Comparison of ENCODE assay signal across 26 cellular contexts in genomic region chr18:21450913-21451312, GRCh38.
DNase-seq lines count a peak whose midpoint lies in the region; ATAC-seq, FAIRE-seq and TF ChIP-seq lines count a peak whose summit lies in the region.
"Had no signal": no experiment of that assay in that cellular context is flagged by ENCODE, and none has a peak within 500 bp of the region (broad histone marks: within the 10 kb centered on the region; RNA-seq: fewer than 3 reads in every experiment).

No MANE protein-coding gene starts in this region.

- no peaks in the 10 kb centered on the region for H3K36me3 ChIP-seq in RWPE2 (ENCODE audit: low read depth)
- no peaks in the 10 kb centered on the region for H3K36me3 ChIP-seq in CD8-positive, alpha-beta T cell (ENCODE audit: insufficient read depth, low read length)
- H3K36me3 ChIP-seq: ascending aorta, transverse colon had no signal

- ATAC-seq in RWPE2 (ENCODE audit: low read depth) (peak; percentile 49; the same call in 1 of the 3 replicates), omental fat pad (ENCODE audit: low FRiP score) (peak; percentile 90), GM18502 (IDR thresholded peaks at IDR 0.05; ENCODE audit: poor library complexity, unreplicated experiment) (no peak)
- no peak for ATAC-seq in CD8-positive, alpha-beta T cell
- ATAC-seq: natural killer cell treated with Interleukin-12 subunit alpha and Interleukin-12 subunit beta and Interleukin-15 and Interleukin-18, amount 100 ng/mL, for 72 hours; SK-N-SH treated with all-trans-retinoic acid at 6 μM for 48 hours had no signal

- BruUV-seq in Calu3 (replicated peaks; lab: Mats Ljungman, UMichigan) = no TSS peak

- no peaks in the 10 kb centered on the region for H3K27me3 Mint-ChIP-seq in CD8-positive, alpha-beta T cell (ENCODE audit: low read depth)
- H3K27me3 Mint-ChIP-seq in Calu3 (ENCODE audit: unreplicated experiment) = no peaks in the 10 kb centered on the region
- H3K27me3 Mint-ChIP-seq: activated naive CD8-positive, alpha-beta T cell had no signal

- TF ChIP-seq CTCF in RWPE2 (IDR thresholded peaks at IDR 0.05; ENCODE audit: poor library complexity, severe bottlenecking) (no peak), omental fat pad (IDR thresholded peaks at IDR 0.05) (no peak), Calu3 (IDR thresholded peaks at IDR 0.05; ENCODE audit: unreplicated experiment) (no peak)
- TF ChIP-seq CTCF in CD8-positive, alpha-beta T cell (IDR thresholded peaks at IDR 0.05) = no peak

- FAIRE-seq in HTR-8/SVneo (lab: Jason Lieb, UNC) = no peak
- FAIRE-seq: frontal cortex had no signal

- H3K27ac ChIP-seq in RWPE2 (ENCODE audit: poor library complexity, severe bottlenecking) = no peak overlapping the region
- no peak overlapping the region for H3K27ac ChIP-seq in CD8-positive, alpha-beta T cell (ENCODE audit: low read depth, low read length)
- H3K27ac ChIP-seq: parathyroid adenoma, transverse colon had no signal

- no peaks in the 10 kb centered on the region for H3K4me1 ChIP-seq in RWPE2 (ENCODE audit: insufficient read depth, poor library complexity, severe bottlenecking)
- no peaks in the 10 kb centered on the region for H3K4me1 ChIP-seq in CD8-positive, alpha-beta T cell (ENCODE audit: insufficient read depth, low read length)
- H3K4me1 ChIP-seq: parathyroid adenoma had no signal

- intact Hi-C loops in CD8-positive, alpha-beta T cell (cut with DNase I, micrococcal nuclease) = no loop called here
- intact Hi-C loops in Calu3 (cut with micrococcal nuclease; ENCODE audit: unreplicated experiment) = no loop called here

- no peaks in the 10 kb centered on the region for H3K27me3 ChIP-seq in RWPE2 (ENCODE audit: insufficient read depth, poor library complexity, severe bottlenecking)
- H3K27me3 ChIP-seq in CD8-positive, alpha-beta T cell (ENCODE audit: insufficient read depth, low read length) = no peaks in the 10 kb centered on the region
- H3K27me3 ChIP-seq: ascending aorta, transverse colon had no signal

- no peak overlapping the region for H3K4me3 Mint-ChIP-seq in CD8-positive, alpha-beta T cell
- no peak overlapping the region for H3K4me3 Mint-ChIP-seq in Calu3 (ENCODE audit: low read depth, unreplicated experiment)
- H3K4me3 Mint-ChIP-seq: activated CD4-positive, alpha-beta memory T cell treated with anti-CD3 and anti-CD28 coated beads, Interleukin-2, amount 10 ng/mL, durations not matched to agents 7 days and 5 days; activated naive CD8-positive, alpha-beta T cell; natural killer cell treated with Interleukin-12 subunit alpha and Interleukin-12 subunit beta and Interleukin-15 and Interleukin-18, amount 100 ng/mL, for 72 hours had no signal

- no peaks in the 10 kb centered on the region for H3K9me3 Mint-ChIP-seq in CD8-positive, alpha-beta T cell
- H3K9me3 Mint-ChIP-seq in Calu3 (ENCODE audit: low read depth, unreplicated experiment) = no peaks in the 10 kb centered on the region
- H3K9me3 Mint-ChIP-seq: activated CD4-positive, alpha-beta memory T cell treated with anti-CD3 and anti-CD28 coated beads, Interleukin-2, amount 10 ng/mL, durations not matched to agents 7 days and 5 days; activated T-helper 2 cell treated with anti-CD3 and anti-CD28 coated beads, Interferon-gamma antibody, Interleukin-2, Interleukin-4, amounts not matched to agents 10 μg/mL and 5 μg/mL and 100 μg/mL, durations not matched to agents 14 hours and 24 hours and 36 hours; natural killer cell treated with Interleukin-12 subunit alpha and Interleukin-12 subunit beta and Interleukin-15 and Interleukin-18, amount 100 ng/mL, for 72 hours had no signal

- no peak overlapping the region for H3K4me3 ChIP-seq in RWPE2 (ENCODE audit: severe bottlenecking)
- no peak overlapping the region for H3K4me3 ChIP-seq in CD8-positive, alpha-beta T cell (ENCODE audit: low read depth, low read length)
- H3K4me3 ChIP-seq: ascending aorta, transverse colon had no signal

- no peaks in the 10 kb centered on the region for H3K9me3 ChIP-seq in RWPE2 (ENCODE audit: severe bottlenecking)
- no peaks in the 10 kb centered on the region for H3K9me3 ChIP-seq in CD8-positive, alpha-beta T cell (ENCODE audit: low read length)
- H3K9me3 ChIP-seq: ascending aorta, transverse colon had no signal

- no peak overlapping the region for H3K27ac Mint-ChIP-seq in CD8-positive, alpha-beta T cell
- no peak overlapping the region for H3K27ac Mint-ChIP-seq in Calu3 (ENCODE audit: unreplicated experiment)
- H3K27ac Mint-ChIP-seq: activated CD4-positive, alpha-beta memory T cell treated with anti-CD3 and anti-CD28 coated beads, Interleukin-2, amount 10 ng/mL, durations not matched to agents 7 days and 5 days; activated naive CD8-positive, alpha-beta T cell; activated T-helper 2 cell treated with anti-CD3 and anti-CD28 coated beads, Interferon-gamma antibody, Interleukin-2, Interleukin-4, amounts not matched to agents 10 μg/mL and 5 μg/mL and 100 μg/mL, durations not matched to agents 14 hours and 24 hours and 36 hours; natural killer cell treated with Interleukin-12 subunit alpha and Interleukin-12 subunit beta and Interleukin-15 and Interleukin-18, amount 100 ng/mL, for 72 hours had no signal

- no peaks in the 10 kb centered on the region for H3K36me3 Mint-ChIP-seq in CD8-positive, alpha-beta T cell
- no peaks in the 10 kb centered on the region for H3K36me3 Mint-ChIP-seq in Calu3 (ENCODE audit: insufficient read depth, unreplicated experiment)
- H3K36me3 Mint-ChIP-seq: activated naive CD8-positive, alpha-beta T cell; natural killer cell treated with Interleukin-12 subunit alpha and Interleukin-12 subunit beta and Interleukin-15 and Interleukin-18, amount 100 ng/mL, for 72 hours had no signal

- peak; percentile 10 for DNase-seq in HTR-8/SVneo (ENCODE audit: insufficient read length, low spot score)
- no peak for DNase-seq in RWPE2 (ENCODE audit: low spot score)
- DNase-seq in dermis blood vessel endothelial cell = peak; percentile 80
- DNase-seq in omental fat pad (ENCODE audit: low spot score) = no peak
- DNase-seq in CD8-positive, alpha-beta T cell = no peak
- no peak for DNase-seq in Calu3
- no peak for DNase-seq in NCI-H2107 treated with DMSO at 0.1 percent for 48 hours (lab: John Stamatoyannopoulos, UW; ENCODE audit: unreplicated experiment)
- DNase-seq: activated CD4-positive, alpha-beta memory T cell treated with anti-CD3 and anti-CD28 coated beads, Interleukin-2, amount 10 ng/mL, durations not matched to agents 7 days and 5 days; activated CD4-positive, CD25-positive, alpha-beta regulatory T cell; C1 segment of cervical spinal cord; cerebellar nuclear complex; effector CD4-positive, alpha-beta T cell; erythroblast; hypothalamus; NCI-H1694 treated with DMSO at 0.1 percent for 48 hours; stimulated activated CD8-positive, alpha-beta memory T cell treated with anti-CD3 and anti-CD28 coated beads, Interleukin-4, amount 100 ng/mL, for 48 hours; T-helper 2 cell; transverse colon had no signal

- CTCF ChIA-PET in CD8-positive, alpha-beta T cell (lab: Charles Lee) = no interaction called here
- CTCF ChIA-PET in Calu3 (lab: Charles Lee) = interaction anchor here (0.5 to 1.1 kb wide), 3 partner anchors 104 to 259 kb away, joined by 3 to 8 read pairs (median 4); partner anchors contain the start of gene SNRPD1

- no peaks in the 10 kb centered on the region for H3K4me1 Mint-ChIP-seq in CD8-positive, alpha-beta T cell (ENCODE audit: low read depth)
- H3K4me1 Mint-ChIP-seq in Calu3 (ENCODE audit: low read depth, unreplicated experiment) = peaks cover 13% of the 10 kb centered on the region
- H3K4me1 Mint-ChIP-seq: activated CD4-positive, alpha-beta memory T cell treated with anti-CD3 and anti-CD28 coated beads, Interleukin-2, amount 10 ng/mL, durations not matched to agents 7 days and 5 days had no signal

- POLR2A ChIA-PET in CD8-positive, alpha-beta T cell (lab: Charles Lee) = no interaction called here

Comparison
In these comparisons a context has a peak if more than half of its experiments do, and no peak if none do; other contexts are left out.
1. DNase-seq: peak in HTR-8/SVneo (single experiment) and dermis blood vessel endothelial cell (single experiment); none in RWPE2 (single experiment), omental fat pad (single experiment), CD8-positive, alpha-beta T cell (0 of 7), Calu3 (single experiment) and NCI-H2107 treated with DMSO at 0.1 percent for 48 hours (single experiment).
2. ATAC-seq: peak in RWPE2 (single experiment) and omental fat pad (single experiment); none in CD8-positive, alpha-beta T cell (single experiment) and GM18502 (single experiment).